In the genomic region with DNA sequence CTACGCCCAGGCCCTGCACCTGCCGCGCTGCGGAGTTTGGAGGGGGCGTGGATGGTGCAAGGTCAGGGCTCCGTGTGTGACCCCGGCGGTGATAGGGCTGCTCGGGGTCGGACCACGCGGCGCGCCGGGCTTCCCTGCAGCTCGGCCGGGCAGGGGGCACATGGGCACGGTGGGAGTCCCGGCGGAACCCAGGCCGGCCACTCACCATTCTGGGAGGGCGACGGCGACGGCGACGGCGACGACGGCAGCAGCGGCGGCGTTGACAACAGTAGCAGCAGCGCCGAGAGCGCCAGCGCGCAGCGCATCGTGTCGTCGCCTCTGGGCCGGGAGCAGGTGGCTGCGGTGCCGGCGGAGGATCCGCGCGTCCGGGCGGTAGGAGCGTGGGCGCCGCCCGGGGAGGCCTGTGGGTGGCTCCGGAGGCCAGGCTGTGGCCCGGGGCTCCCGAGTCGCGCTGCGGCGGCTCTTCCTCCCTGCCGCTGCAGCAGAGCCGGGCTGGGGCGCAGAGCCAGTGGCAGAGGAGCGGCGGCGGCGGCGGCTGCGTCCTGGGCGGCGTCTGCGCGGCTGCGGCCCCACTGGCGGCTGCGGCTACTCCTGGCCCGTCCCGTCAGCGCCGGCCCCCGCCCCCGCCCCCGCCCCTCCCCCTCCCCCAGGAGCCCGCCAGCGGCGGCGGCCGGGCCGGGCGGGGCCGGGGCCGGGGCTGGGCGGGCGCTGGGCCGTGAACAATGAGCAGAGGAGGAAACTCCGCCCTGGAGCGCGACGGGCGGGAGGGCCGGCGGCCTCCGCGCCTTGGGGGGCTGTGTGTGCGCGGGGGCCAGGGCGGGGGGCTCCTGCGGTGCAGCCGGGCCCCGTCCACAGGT, we compare ENCODE assay signal across 8 cellular contexts. TPM values are rescaled to one million over a fixed set of nuclear protein-coding genes. Genes with fewer than 3 reads are reported as not detected.
DNase-seq lines count a peak whose midpoint lies in the region; ATAC-seq and TF ChIP-seq lines count a peak whose summit lies in the region.

A gene (minus strand): TSS at position 574 of the 857 bp plus-strand sequence. CDS start 269 bp downstream, at position 305.

- BruUV-seq in PC-9 (replicated peaks; lab: Mats Ljungman, UMichigan), result no TSS peak

- H3K4me3 Mint-ChIP-seq in activated T-helper 17 cell treated with anti-CD3 and anti-CD28 coated beads, Interleukin-2, amount 50 U/mL, for 72 hours, result peak within 1 kb of the TSS; percentile 68
- H3K4me3 Mint-ChIP-seq in natural killer cell, result peak within 1 kb of the TSS; percentile 83

- H3K27me3 ChIP-seq in HL-60 (ENCODE audit: insufficient read depth, poor library complexity, severe bottlenecking), result peaks cover 40% of the 10 kb centered on the region
- no peaks in the 10 kb centered on the region for H3K27me3 ChIP-seq in PC-9 (ENCODE audit: insufficient read depth, low read depth)

- peaks cover 42% of the 10 kb centered on the region for H3K4me1 ChIP-seq in PC-9 (replicated peaks; ENCODE audit: insufficient read depth)

- no peaks in the 10 kb centered on the region for H3K36me3 ChIP-seq in PC-9 (ENCODE audit: low read depth)

- DNase-seq in CMK (ENCODE audit: low read depth), result peak; percentile 27
- peak; percentile 21 to 46 for DNase-seq in HL-60 (ENCODE audit: low read depth in 1 of 2, low spot score in 1 of 2)
- DNase-seq in PC-9, result peak in 1 of 2 experiments; percentile 87
- DNase-seq in fibroblast of the aortic adventitia (ENCODE audit: low read depth), result peak; percentile 39
- peak; percentile 57 for DNase-seq in natural killer cell

- peak within 1 kb of the TSS; percentile 99 for H3K4me2 ChIP-seq in PC-9

- peaks cover 35% of the 10 kb centered on the region for H3K27me3 Mint-ChIP-seq in activated T-helper 17 cell treated with anti-CD3 and anti-CD28 coated beads, Interleukin-2, amount 50 U/mL, for 72 hours
- H3K27me3 Mint-ChIP-seq in natural killer cell (ENCODE audit: low read depth in 2 of 2), result peaks cover 25 to 32% of the 10 kb centered on the region in 2 donors

- no peaks in the 10 kb centered on the region for H3K4me1 Mint-ChIP-seq in activated T-helper 17 cell treated with anti-CD3 and anti-CD28 coated beads, Interleukin-2, amount 50 U/mL, for 72 hours
- peaks cover 12 to 13% of the 10 kb centered on the region in 2 donors for H3K4me1 Mint-ChIP-seq in natural killer cell

- peaks cover 31% of the 10 kb centered on the region for H4K20me1 ChIP-seq in PC-9 (ENCODE audit: insufficient read depth)

- H3K4me3 ChIP-seq in HL-60 (replicated peaks; ENCODE audit: insufficient read depth, low read length), result peak within 1 kb of the TSS; percentile 35
- H3K4me3 ChIP-seq in PC-9, result peak within 1 kb of the TSS; percentile 75
- H3K4me3 ChIP-seq in fibroblast of the aortic adventitia (ENCODE audit: low read depth, low read length), result peak within 1 kb of the TSS; percentile 71

- no peaks in the 10 kb centered on the region for H3K36me3 Mint-ChIP-seq in activated T-helper 17 cell treated with anti-CD3 and anti-CD28 coated beads, Interleukin-2, amount 50 U/mL, for 72 hours (ENCODE audit: low read depth)
- H3K36me3 Mint-ChIP-seq in natural killer cell, result no peaks in the 10 kb centered on the region

- intact Hi-C loops in PC-9 (cut with micrococcal nuclease; ENCODE audit: unreplicated experiment) (loop anchor here (1.0 to 5.0 kb wide), 3 partner anchors 18 to 71 kb away; no protein-coding TSS in a partner anchor), natural killer cell (cut with micrococcal nuclease) (loop anchor here (5.0 kb wide), 1 partner anchor 96 kb away; no protein-coding TSS in a partner anchor)

- CTCF ChIA-PET in PC-9 (lab: Charles Lee), result no interaction called here

- no peaks in the 10 kb centered on the region for H3F3A ChIP-seq in PC-9 (ENCODE audit: insufficient read depth, low read depth)

- H3K27ac ChIP-seq in HL-60 (replicated peaks) (no peak within 1 kb of the TSS), PC-9 (no peak within 1 kb of the TSS)

- H3K79me2 ChIP-seq in PC-9 (ENCODE audit: low read depth), result peaks cover 50% of the 10 kb centered on the region

- TF ChIP-seq CTCF in HL-60 (IDR thresholded peaks at IDR 0.05; ENCODE audit: insufficient read depth, low read length) (no peak), PC-9 (conservative IDR thresholded peaks at IDR 0.05) (no peak), fibroblast of the aortic adventitia (IDR thresholded peaks at IDR 0.05; ENCODE audit: insufficient read depth, low read length) (no peak), natural killer cell (IDR thresholded peaks at IDR 0.05) (no peak), subcutaneous adipose tissue (IDR thresholded peaks at IDR 0.05; ENCODE audit: low read depth) (no peak)

- H3K27ac Mint-ChIP-seq in activated T-helper 17 cell treated with anti-CD3 and anti-CD28 coated beads, Interleukin-2, amount 50 U/mL, for 72 hours, result no peak within 1 kb of the TSS
- no peak within 1 kb of the TSS for H3K27ac Mint-ChIP-seq in natural killer cell

- no peaks in the 10 kb centered on the region for H3K9me2 ChIP-seq in PC-9 (ENCODE audit: insufficient read depth)

- POLR2A ChIA-PET in PC-9 (lab: Charles Lee; ENCODE audit: unreplicated experiment), result no interaction called here

- peak within 1 kb of the TSS; percentile 97 for H2AFZ ChIP-seq in PC-9

- H3K9me3 ChIP-seq in PC-9 (ENCODE audit: insufficient read depth, low read depth), result no peaks in the 10 kb centered on the region

- ATAC-seq in GM19467 (IDR thresholded peaks at IDR 0.05; ENCODE audit: unreplicated experiment) (peak; percentile 87), natural killer cell (peak; percentile 81 to 85 (median 83))
- peak; percentile 79 for ATAC-seq in activated T-helper 17 cell treated with anti-CD3 and anti-CD28 coated beads, Interleukin-2, amount 50 U/mL, for 72 hours (replicated peaks)

- H3K9me3 Mint-ChIP-seq in activated T-helper 17 cell treated with anti-CD3 and anti-CD28 coated beads, Interleukin-2, amount 50 U/mL, for 72 hours, result no peaks in the 10 kb centered on the region
- no peaks in the 10 kb centered on the region for H3K9me3 Mint-ChIP-seq in natural killer cell

RNA-seq across cellular contexts. Expression of the gene that starts here (rescaled TPM):
- total RNA-seq in PC-9 (2021) (57.5 and 75.3 TPM in 2 replicates), fibroblast of the aortic adventitia (ENCODE audit: low replicate concordance) (2.3 and 7.3 TPM in 2 replicates), natural killer cell (1 to 10 TPM in 1 of 3 donors, under 1 TPM in 2; 0.35 to 1.4 (median 0.88) TPM), subcutaneous adipose tissue (10 to 100 TPM in 3 of 4 donors, 1 to 10 TPM in 1; 7.6 to 44.5 (median 20.2) TPM)
- 1 to 10 TPM in 1 of 2 donors, under 1 TPM in 1; 0.40 to 1.8 TPM for total RNA-seq in activated T-helper 17 cell treated with anti-CD3 and anti-CD28 coated beads, Interleukin-2, amount 50 U/mL, for 72 hours
